ENCODE assay signal across 6 cellular contexts in genomic region chrX:90337161-90337560, GRCh38.
A peak's percentile ranks its signal among the peaks of the same experiment; 100 is the strongest.
DNase-seq lines count a peak whose midpoint lies in the region; ATAC-seq, FAIRE-seq and TF ChIP-seq lines count a peak whose summit lies in the region.
"Not testable (repeated sequence)": the region's sequence is repeated elsewhere in the genome, so short reads cannot be mapped to it uniquely, and the experiment has no call there.

No MANE protein-coding gene starts in this region.

- H4K20me1 ChIP-seq in OCI-LY3 (ENCODE audit: insufficient read depth, low read length); H1 (replicated peaks in 1 of 2; ENCODE audit: control insufficient read depth in 1 of 2, insufficient read depth in 2 of 2, low read length in 2 of 2): not testable (repeated sequence)

- H3K23ac ChIP-seq in H1 (ENCODE audit: insufficient read length), result not testable (repeated sequence)

- DNase-seq in HT1080 (ENCODE audit: low read depth) (peak; percentile 33), iPS-NIHi7 (ENCODE audit: extremely low spot score) (peak; percentile 2)
- not testable (repeated sequence) for DNase-seq in WTC11 (ENCODE audit: low spot score); H1 (ENCODE audit: low read depth in 1 of 2, low spot score in 2 of 2)

- peak; percentile 26 to 33; a peak in 2 of 4 replicates for TF ChIP-seq RAD21 in H1 (IDR thresholded peaks at IDR 0.05 in 1 of 2, conservative IDR thresholded peaks at IDR 0.05 in 1 of 2; ENCODE audit: low read depth in 2 of 2, low read length in 2 of 2)

- H3K4me3 Mint-ChIP-seq in WTC11, result not testable (repeated sequence)

- POLR2A ChIA-PET in WTC11 (lab: Charles Lee); H1 (lab: Charles Lee; ENCODE audit: partially characterized antibody): not testable (repeated sequence)

- 0 out of 2 replicates have a peak, but pooled peaks have one; percentile 8 for TF ChIP-seq CTCF in OCI-LY3 (IDR thresholded peaks at IDR 0.05; ENCODE audit: low read depth, low read length)
- TF ChIP-seq CTCF in WTC11 (IDR thresholded peaks at IDR 0.05); H1 (IDR thresholded peaks at IDR 0.05; ENCODE audit: control extremely low read depth in 1 of 3, insufficient read depth in 1 of 3, low read depth in 1 of 3, low read length in 3 of 3): not testable (repeated sequence)

- TF ChIP-seq POLR2A in H1 (IDR thresholded peaks at IDR 0.05; ENCODE audit: control extremely low read depth in 1 of 2, low read depth in 2 of 2, low read length in 2 of 2), result not testable (repeated sequence)

- H3K36me3 Mint-ChIP-seq in WTC11, result peaks cover 17% of the 10 kb centered on the region

- H3K79me2 ChIP-seq in OCI-LY3 (ENCODE audit: low read length); H1 (ENCODE audit: control insufficient read depth in 1 of 2, insufficient read depth in 2 of 2, low read length in 2 of 2): not testable (repeated sequence)

- CTCF ChIA-PET in WTC11 (lab: Charles Lee); H1 (lab: Charles Lee; ENCODE audit: partially characterized antibody): not testable (repeated sequence)

- not testable (repeated sequence) for H3K14ac ChIP-seq in H1 (ENCODE audit: insufficient read length)

- not testable (repeated sequence) for H2AFZ ChIP-seq in OCI-LY3 (ENCODE audit: low read depth, low read length); H1 (ENCODE audit: low read length)

- not testable (repeated sequence) for H3K4me1 Mint-ChIP-seq in WTC11

- H2BK15ac ChIP-seq in H1 (ENCODE audit: low read length), result not testable (repeated sequence)

- not testable (repeated sequence) for H3K9ac ChIP-seq in OCI-LY3 (ENCODE audit: low read length); H1 (replicated peaks in 1 of 4; ENCODE audit: extremely low read depth in 1 of 4, low read depth in 3 of 4, low read length in 3 of 4)

- H4K91ac ChIP-seq in H1 (replicated peaks; ENCODE audit: insufficient read length, low read length), result not testable (repeated sequence)

- H3K27ac ChIP-seq in OCI-LY3 (ENCODE audit: low read length); H1 (ENCODE audit: low read depth, low read length): not testable (repeated sequence)

- H2BK12ac ChIP-seq in H1 (ENCODE audit: low read depth, low read length), result not testable (repeated sequence)

- H2BK5ac ChIP-seq in H1 (ENCODE audit: low read depth, low read length), result not testable (repeated sequence)

- H2BK20ac ChIP-seq in H1 (ENCODE audit: low read length), result not testable (repeated sequence)

- 100% methylated on average over 1 of the region's 2 CpGs; no CpG with 5 or more reads in 1 of the 2 experiments for WGBS in H1 (ENCODE audit: extremely low coverage in 1 of 2, insufficient coverage in 1 of 2, insufficient read length in 1 of 2, insufficient replicate concordance in 2 of 2, low coverage in 1 of 2, low lambda C conversion rate in 2 of 2, missing lambda C conversion rate in 1 of 2), 2 experiments

- peak; percentile 88 for FAIRE-seq in H1 (lab: Jason Lieb, UNC)

- H3K4me3 ChIP-seq in OCI-LY3 (ENCODE audit: low read length); H1 (ENCODE audit: extremely low read depth in 1 of 4, insufficient read depth in 2 of 4, low read depth in 3 of 4, low read length in 4 of 4): not testable (repeated sequence)

- H3K4me1 ChIP-seq in OCI-LY3 (ENCODE audit: low read length); H1 (replicated peaks in 1 of 4; ENCODE audit: control insufficient read depth in 3 of 4, insufficient read depth in 4 of 4, low read length in 3 of 4): not testable (repeated sequence)

- not testable (repeated sequence) for H3K4ac ChIP-seq in H1 (replicated peaks; ENCODE audit: insufficient read length, low read depth, low read length)

- not testable (repeated sequence) for H3K9me3 ChIP-seq in OCI-LY3 (ENCODE audit: insufficient read depth, low read length); H1 (ENCODE audit: insufficient read depth in 2 of 2, low read depth in 1 of 2, low read length in 1 of 2)

- ATAC-seq in GM18868 (IDR thresholded peaks at IDR 0.05; ENCODE audit: unreplicated experiment), result peak; percentile 56
- peak; percentile 68 for ATAC-seq in WTC11

- H3K36me3 ChIP-seq in OCI-LY3 (replicated peaks; ENCODE audit: low read depth, low read length); H1 (ENCODE audit: control insufficient read depth in 2 of 4, insufficient read depth in 4 of 4, low read length in 3 of 4): not testable (repeated sequence)

- not testable (repeated sequence) for H3K23me2 ChIP-seq in H1 (ENCODE audit: low read depth, low read length)

- not testable (repeated sequence) for H2AK5ac ChIP-seq in H1 (ENCODE audit: low read depth, low read length)

- H3K4me2 ChIP-seq in OCI-LY3 (ENCODE audit: low read length); H1 (ENCODE audit: insufficient read depth in 1 of 2, low read depth in 2 of 2, low read length in 2 of 2): not testable (repeated sequence)

- TF ChIP-seq EP300 in H1 (IDR thresholded peaks at IDR 0.05; ENCODE audit: borderline replicate concordance in 1 of 2, low read depth in 2 of 2, low read length in 2 of 2), result not testable (repeated sequence)

- not testable (repeated sequence) for H3K18ac ChIP-seq in H1 (ENCODE audit: extremely low read depth, low read length)

- H3K27ac Mint-ChIP-seq in WTC11, result not testable (repeated sequence)

- not testable (repeated sequence) for H3K56ac ChIP-seq in H1 (replicated peaks; ENCODE audit: insufficient read length, low read depth, low read length)

- not testable (repeated sequence) for H3K27me3 Mint-ChIP-seq in WTC11 (ENCODE audit: low read depth)

- not testable (repeated sequence) for H3K27me3 ChIP-seq in OCI-LY3 (ENCODE audit: low read depth, low read length); H1 (replicated peaks in 1 of 4; ENCODE audit: control insufficient read depth in 3 of 4, extremely low read depth in 1 of 4, insufficient read depth in 3 of 4, low read length in 3 of 4)

- H4K8ac ChIP-seq in H1 (ENCODE audit: extremely low read depth, insufficient read depth, low read length), result not testable (repeated sequence)

- H4K5ac ChIP-seq in H1 (ENCODE audit: insufficient read length, low read depth, low read length), result not testable (repeated sequence)

- H3K79me1 ChIP-seq in H1 (ENCODE audit: low read depth, low read length), result not testable (repeated sequence)

- not testable (repeated sequence) for H2BK120ac ChIP-seq in H1 (replicated peaks; ENCODE audit: low read depth, low read length)

- H3K9me3 Mint-ChIP-seq in WTC11, result peaks cover 14% of the 10 kb centered on the region
